In the genomic region with DNA sequence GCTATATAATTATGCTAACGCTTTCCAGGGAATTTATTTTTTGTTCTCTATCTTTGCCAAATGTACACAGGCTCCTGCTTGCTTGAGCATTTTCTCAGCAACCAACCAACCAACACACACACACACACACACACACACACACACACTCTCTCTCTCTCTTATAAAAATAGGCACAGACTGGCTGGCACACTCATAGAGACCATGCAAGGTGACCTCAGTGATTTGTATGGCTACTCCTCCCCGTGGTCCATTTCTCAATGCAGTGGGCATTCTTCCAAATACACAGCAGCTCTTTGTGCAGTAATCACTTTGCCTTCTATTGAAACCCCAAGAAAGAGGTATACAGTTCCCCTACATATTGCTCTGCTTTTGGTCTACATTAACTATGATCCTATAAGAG, we compare ENCODE assay signal across 1 cellular context.
TF ChIP-seq lines count a peak whose summit lies in the region.

No MANE protein-coding gene starts in this region.

TF ChIP-seq in GM23338, 12 proteins besides CTCF, POLR2A, EP300 and RAD21 (continued from another document):
- TF ChIP-seq CREB1 (CRISPR knock-in tag; IDR thresholded peaks at IDR 0.05; ENCODE audit: low read depth): no peak
- no peak for TF ChIP-seq POLR2AphosphoS5 (IDR thresholded peaks at IDR 0.05; ENCODE audit: low read depth)
- TF ChIP-seq NANOG (IDR thresholded peaks at IDR 0.05; ENCODE audit: borderline replicate concordance): no peak
- no peak for TF ChIP-seq STAT1 (IDR thresholded peaks at IDR 0.05; ENCODE audit: unreplicated experiment)
- TF ChIP-seq EZH2 (IDR thresholded peaks at IDR 0.05; ENCODE audit: low read depth, unreplicated experiment): no peak
- TF ChIP-seq, protein P1, sequence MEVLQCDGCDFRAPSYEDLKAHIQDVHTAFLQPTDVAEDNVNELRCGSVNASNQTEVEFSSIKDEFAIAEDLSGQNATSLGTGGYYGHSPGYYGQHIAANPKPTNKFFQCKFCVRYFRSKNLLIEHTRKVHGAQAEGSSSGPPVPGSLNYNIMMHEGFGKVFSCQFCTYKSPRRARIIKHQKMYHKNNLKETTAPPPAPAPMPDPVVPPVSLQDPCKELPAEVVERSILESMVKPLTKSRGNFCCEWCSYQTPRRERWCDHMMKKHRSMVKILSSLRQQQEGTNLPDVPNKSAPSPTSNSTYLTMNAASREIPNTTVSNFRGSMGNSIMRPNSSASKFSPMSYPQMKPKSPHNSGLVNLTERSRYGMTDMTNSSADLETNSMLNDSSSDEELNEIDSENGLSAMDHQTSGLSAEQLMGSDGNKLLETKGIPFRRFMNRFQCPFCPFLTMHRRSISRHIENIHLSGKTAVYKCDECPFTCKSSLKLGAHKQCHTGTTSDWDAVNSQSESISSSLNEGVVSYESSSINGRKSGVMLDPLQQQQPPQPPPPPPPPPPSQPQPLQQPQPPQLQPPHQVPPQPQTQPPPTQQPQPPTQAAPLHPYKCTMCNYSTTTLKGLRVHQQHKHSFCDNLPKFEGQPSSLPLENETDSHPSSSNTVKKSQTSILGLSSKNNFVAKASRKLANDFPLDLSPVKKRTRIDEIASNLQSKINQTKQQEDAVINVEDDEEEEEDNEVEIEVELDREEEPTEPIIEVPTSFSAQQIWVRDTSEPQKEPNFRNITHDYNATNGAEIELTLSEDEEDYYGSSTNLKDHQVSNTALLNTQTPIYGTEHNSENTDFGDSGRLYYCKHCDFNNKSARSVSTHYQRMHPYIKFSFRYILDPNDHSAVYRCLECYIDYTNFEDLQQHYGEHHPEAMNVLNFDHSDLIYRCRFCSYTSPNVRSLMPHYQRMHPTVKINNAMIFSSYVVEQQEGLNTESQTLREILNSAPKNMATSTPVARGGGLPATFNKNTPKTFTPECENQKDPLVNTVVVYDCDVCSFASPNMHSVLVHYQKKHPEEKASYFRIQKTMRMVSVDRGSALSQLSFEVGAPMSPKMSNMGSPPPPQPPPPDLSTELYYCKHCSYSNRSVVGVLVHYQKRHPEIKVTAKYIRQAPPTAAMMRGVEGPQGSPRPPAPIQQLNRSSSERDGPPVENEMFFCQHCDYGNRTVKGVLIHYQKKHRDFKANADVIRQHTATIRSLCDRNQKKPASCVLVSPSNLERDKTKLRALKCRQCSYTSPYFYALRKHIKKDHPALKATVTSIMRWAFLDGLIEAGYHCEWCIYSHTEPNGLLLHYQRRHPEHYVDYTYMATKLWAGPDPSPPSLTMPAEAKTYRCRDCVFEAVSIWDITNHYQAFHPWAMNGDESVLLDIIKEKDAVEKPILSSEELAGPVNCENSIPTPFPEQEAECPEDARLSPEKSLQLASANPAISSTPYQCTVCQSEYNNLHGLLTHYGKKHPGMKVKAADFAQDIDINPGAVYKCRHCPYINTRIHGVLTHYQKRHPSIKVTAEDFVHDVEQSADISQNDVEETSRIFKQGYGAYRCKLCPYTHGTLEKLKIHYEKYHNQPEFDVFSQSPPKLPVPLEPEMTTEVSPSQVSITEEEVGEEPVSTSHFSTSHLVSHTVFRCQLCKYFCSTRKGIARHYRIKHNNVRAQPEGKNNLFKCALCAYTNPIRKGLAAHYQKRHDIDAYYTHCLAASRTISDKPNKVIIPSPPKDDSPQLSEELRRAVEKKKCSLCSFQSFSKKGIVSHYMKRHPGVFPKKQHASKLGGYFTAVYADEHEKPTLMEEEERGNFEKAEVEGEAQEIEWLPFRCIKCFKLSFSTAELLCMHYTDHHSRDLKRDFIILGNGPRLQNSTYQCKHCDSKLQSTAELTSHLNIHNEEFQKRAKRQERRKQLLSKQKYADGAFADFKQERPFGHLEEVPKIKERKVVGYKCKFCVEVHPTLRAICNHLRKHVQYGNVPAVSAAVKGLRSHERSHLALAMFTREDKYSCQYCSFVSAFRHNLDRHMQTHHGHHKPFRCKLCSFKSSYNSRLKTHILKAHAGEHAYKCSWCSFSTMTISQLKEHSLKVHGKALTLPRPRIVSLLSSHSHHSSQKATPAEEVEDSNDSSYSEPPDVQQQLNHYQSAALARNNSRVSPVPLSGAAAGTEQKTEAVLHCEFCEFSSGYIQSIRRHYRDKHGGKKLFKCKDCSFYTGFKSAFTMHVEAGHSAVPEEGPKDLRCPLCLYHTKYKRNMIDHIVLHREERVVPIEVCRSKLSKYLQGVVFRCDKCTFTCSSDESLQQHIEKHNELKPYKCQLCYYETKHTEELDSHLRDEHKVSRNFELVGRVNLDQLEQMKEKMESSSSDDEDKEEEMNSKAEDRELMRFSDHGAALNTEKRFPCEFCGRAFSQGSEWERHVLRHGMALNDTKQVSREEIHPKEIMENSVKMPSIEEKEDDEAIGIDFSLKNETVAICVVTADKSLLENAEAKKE (CRISPR knock-in tag; IDR thresholded peaks at IDR 0.05): no peak
- no peak for TF ChIP-seq ZNF114 (CRISPR knock-in tag; IDR thresholded peaks at IDR 0.05)
- no peak for TF ChIP-seq ETS1 (IDR thresholded peaks at IDR 0.05)
- no peak for TF ChIP-seq JUNB (IDR thresholded peaks at IDR 0.05; ENCODE audit: unreplicated experiment)
